19 cellular contexts compared by ENCODE assay signal in the genomic region with DNA sequence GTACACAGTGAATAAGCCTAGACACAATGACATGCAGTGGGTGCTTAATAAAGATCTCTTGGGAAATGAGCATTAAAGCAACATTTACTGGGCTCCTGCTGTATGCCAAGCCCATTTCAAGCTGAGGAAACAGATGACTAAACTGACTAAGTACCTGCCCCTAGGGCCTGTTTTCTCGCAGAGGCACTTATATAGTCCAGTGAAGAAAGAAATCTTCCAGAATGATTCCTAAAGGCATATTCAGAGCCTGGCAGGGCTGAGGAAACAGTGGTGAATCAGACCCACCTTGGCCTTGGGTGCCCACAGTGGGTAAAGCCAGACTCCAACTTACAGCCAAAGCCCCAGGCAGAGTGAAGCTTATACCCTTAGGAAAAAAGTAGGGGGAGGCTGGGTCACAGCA. TPM values are rescaled to one million over a fixed set of nuclear protein-coding genes. Genes with fewer than 3 reads are reported as not detected.
A peak's percentile ranks its signal among the peaks of the same experiment; 100 is the strongest.
DNase-seq lines count a peak whose midpoint lies in the region; ATAC-seq and TF ChIP-seq lines count a peak whose summit lies in the region.
"Had no signal": no experiment of that assay in that cellular context is flagged by ENCODE, and none has a peak within 500 bp of the region (broad histone marks: within the 10 kb centered on the region; RNA-seq: fewer than 3 reads in every experiment).

No MANE protein-coding gene starts in this region.

- no peak overlapping the region for H3K27ac ChIP-seq in CD4-positive, CD25-positive, alpha-beta regulatory T cell (ENCODE audit: insufficient read depth, low read length, poor library complexity, severe bottlenecking)
- H3K27ac ChIP-seq: HL-60 had no signal

- H3K9me3 ChIP-seq in CD4-positive, CD25-positive, alpha-beta regulatory T cell (ENCODE audit: control insufficient read depth in 2 of 2, low read length in 2 of 2): no peaks in the 10 kb centered on the region
- H3K9me3 ChIP-seq in HAP-1: no peaks in the 10 kb centered on the region; the same call in 1 of the 2 replicates
- H3K9me3 ChIP-seq: Caco-2 had no signal

- peaks cover 19% of the 10 kb centered on the region for H3K36me3 Mint-ChIP-seq in CD4-positive, CD25-positive, alpha-beta regulatory T cell
- H3K36me3 Mint-ChIP-seq in brain: peaks cover 49% of the 10 kb centered on the region
- H3K36me3 Mint-ChIP-seq in neural crest cell (ENCODE audit: low read depth): peaks cover 17% of the 10 kb centered on the region

- H3K27ac Mint-ChIP-seq in CD4-positive, CD25-positive, alpha-beta regulatory T cell: peak overlapping the region in 2 of 3 donors; percentile 11 to 16
- H3K27ac Mint-ChIP-seq in brain (no peak overlapping the region), neural crest cell (ENCODE audit: unreplicated experiment) (no peak overlapping the region)
- H3K27ac Mint-ChIP-seq: H9 had no signal

- H3K4me3 ChIP-seq in CD4-positive, CD25-positive, alpha-beta regulatory T cell (ENCODE audit: low read depth, low read length): no peak overlapping the region
- H3K4me3 ChIP-seq in HAP-1: no peak overlapping the region
- H3K4me3 ChIP-seq: BLaER1 treated with 17β-estradiol and CSF1 and Interleukin-3, amounts not matched to agents 10 nM and 100 nM; GM12878; K562 had no signal

- TF ChIP-seq CTCF in brain (conservative IDR thresholded peaks at IDR 0.05) (no peak), neural crest cell (conservative IDR thresholded peaks at IDR 0.05) (no peak)

- H3K4me1 Mint-ChIP-seq in CD4-positive, CD25-positive, alpha-beta regulatory T cell: peaks cover 14 to 33% (median 27%) of the 10 kb centered on the region in 4 donors
- H3K4me1 Mint-ChIP-seq in brain (peaks cover 33% of the 10 kb centered on the region), neural crest cell (peaks cover 32% of the 10 kb centered on the region)

- no peak for ATAC-seq in CD4-positive, CD25-positive, alpha-beta regulatory T cell (ENCODE audit: low read depth in 2 of 2)
- ATAC-seq in GM19351 (IDR thresholded peaks at IDR 0.05; ENCODE audit: unreplicated experiment) (no peak), HG03139 (IDR thresholded peaks at IDR 0.05; ENCODE audit: unreplicated experiment) (no peak)
- ATAC-seq: GM12878, K562 had no signal

- in situ Hi-C loops in HAP-1 (cut with MboI; ENCODE audit: low sequenced_read_pairs): no loop called here

- DNase-seq in CD4-positive, CD25-positive, alpha-beta regulatory T cell: no peak
- DNase-seq in NCI-H226: peak; percentile 14
- DNase-seq in neural crest cell (ENCODE audit: low read depth, low spot score): no peak
- DNase-seq in HAP-1 (ENCODE audit: low spot score in 2 of 2): no peak
- DNase-seq in HT-29 (ENCODE audit: low spot score): no peak
- DNase-seq: 8988T, Caco-2, DMS79, H9, IMR-90 had no signal

- H3K36me3 ChIP-seq in CD4-positive, CD25-positive, alpha-beta regulatory T cell (ENCODE audit: control insufficient read depth, insufficient read depth, low read length): peaks cover 7% of the 10 kb centered on the region
- peaks cover 16% of the 10 kb centered on the region for H3K36me3 ChIP-seq in HAP-1 (replicated peaks)

- peak overlapping the region in 2 of 4 donors; percentile 24 to 47 for H3K4me3 Mint-ChIP-seq in CD4-positive, CD25-positive, alpha-beta regulatory T cell
- H3K4me3 Mint-ChIP-seq in brain (peak overlapping the region in 4 of 5 experiments; percentile 12 to 59 (median 40)), neural crest cell (peak overlapping the region; percentile 63)
- H3K4me3 Mint-ChIP-seq: H9 had no signal

- peaks cover 18% of the 10 kb centered on the region for H3K27me3 Mint-ChIP-seq in CD4-positive, CD25-positive, alpha-beta regulatory T cell
- H3K27me3 Mint-ChIP-seq in brain (peaks cover 6% of the 10 kb centered on the region), neural crest cell (ENCODE audit: low read depth) (no peaks in the 10 kb centered on the region)

- H3K4me1 ChIP-seq in CD4-positive, CD25-positive, alpha-beta regulatory T cell (ENCODE audit: control insufficient read depth, insufficient read depth, low read length, poor library complexity, severe bottlenecking): peaks cover 23% of the 10 kb centered on the region
- peaks cover 23% of the 10 kb centered on the region for H3K4me1 ChIP-seq in HAP-1

- no peaks in the 10 kb centered on the region for H3K9me3 Mint-ChIP-seq in CD4-positive, CD25-positive, alpha-beta regulatory T cell
- H3K9me3 Mint-ChIP-seq in brain: peaks cover 0 to 7% (median 3%) of the 10 kb centered on the region in 5 experiments
- H3K9me3 Mint-ChIP-seq in neural crest cell: no peaks in the 10 kb centered on the region

- no peaks in the 10 kb centered on the region for H3K27me3 ChIP-seq in CD4-positive, CD25-positive, alpha-beta regulatory T cell (ENCODE audit: control insufficient read depth, insufficient read depth, low read length)
- H3K27me3 ChIP-seq in HAP-1 (ENCODE audit: low read depth): no peaks in the 10 kb centered on the region
- H3K27me3 ChIP-seq: BLaER1 treated with 17β-estradiol and CSF1 and Interleukin-3, amounts not matched to agents 10 nM and 100 nM had no signal

RNA-seq across cellular contexts. Expression of gene S100P, which starts 22.0 kb away (rescaled TPM):
- not detected for total RNA-seq in CD4-positive, CD25-positive, alpha-beta regulatory T cell
- polyA plus RNA-seq in CD4-positive, CD25-positive, alpha-beta regulatory T cell: 1 to 10 TPM in 3 of 4 donors, not detected in 1; 1.2 to 4.1 (median 1.5) TPM
- 0.85 TPM for polyA plus RNA-seq in brain (ENCODE audit: insufficient read depth, low read depth, low replicate concordance)
- not detected in 2 replicates for total RNA-seq in neural crest cell
- 412 and 628 TPM in 2 replicates for total RNA-seq in HT-29 (2014; rRNA removed; shearing (Covaris generic))
- total RNA-seq: Daoy, H1, H9, IMR-90 had no signal
- polyA plus RNA-seq: GM12878, H1, IMR-90 had no signal

RNA-seq across cellular contexts. Expression of gene MRFAP1, which starts 31.2 kb away (rescaled TPM):
- 202 TPM for total RNA-seq in CD4-positive, CD25-positive, alpha-beta regulatory T cell
- polyA plus RNA-seq in CD4-positive, CD25-positive, alpha-beta regulatory T cell: 100 to 1,000 TPM; 148 to 188 (median 180) TPM
- polyA plus RNA-seq in brain (ENCODE audit: insufficient read depth, low read depth, low replicate concordance): 526 TPM
- 317 and 325 TPM in 2 replicates for total RNA-seq in neural crest cell
- total RNA-seq in HT-29 (2014; rRNA removed; shearing (Covaris generic)): 92.4 and 106 TPM in 2 replicates

RNA-seq across cellular contexts. Expression of gene MRFAP1L1, which starts 38.0 kb away (rescaled TPM):
- total RNA-seq in CD4-positive, CD25-positive, alpha-beta regulatory T cell: 32.6 TPM
- polyA plus RNA-seq in CD4-positive, CD25-positive, alpha-beta regulatory T cell: 100 to 1,000 TPM; 139 to 156 (median 150) TPM
- 83.7 TPM for polyA plus RNA-seq in brain (ENCODE audit: insufficient read depth, low read depth, low replicate concordance)
- 70.4 and 74.0 TPM in 2 replicates for total RNA-seq in neural crest cell
- total RNA-seq in HT-29 (2014; rRNA removed; shearing (Covaris generic)): 41.6 and 43.4 TPM in 2 replicates

RNA-seq across cellular contexts. Expression of gene BLOC1S4, which starts 44.3 kb away (rescaled TPM):
- total RNA-seq in CD4-positive, CD25-positive, alpha-beta regulatory T cell: 27.5 TPM
- polyA plus RNA-seq in CD4-positive, CD25-positive, alpha-beta regulatory T cell: 100 to 1,000 TPM in 1 of 4 donors, 10 to 100 TPM in 3; 81.1 to 103 (median 94.8) TPM
- 11.0 TPM for polyA plus RNA-seq in brain (ENCODE audit: insufficient read depth, low read depth, low replicate concordance)
- total RNA-seq in neural crest cell: 23.8 and 25.1 TPM in 2 replicates
- 28.7 and 31.3 TPM in 2 replicates for total RNA-seq in HT-29 (2014; rRNA removed; shearing (Covaris generic))

Comparison
In these comparisons a context has a peak if more than half of its experiments do, and no peak if none do; other contexts are left out.
1. H3K27ac Mint-ChIP-seq: peak in CD4-positive, CD25-positive, alpha-beta regulatory T cell (2 of 3); none in brain (0 of 5) and neural crest cell (single experiment).
2. RNA of gene S100P, which starts 22.0 kb away (total RNA-seq): 412 to 628 TPM in HT-29; not detected in CD4-positive, CD25-positive, alpha-beta regulatory T cell (single experiment) and not detected in neural crest cell; every median in the first group is over 100 times any median in the second.